26 cellular contexts compared by ENCODE assay signal in the genomic region with DNA sequence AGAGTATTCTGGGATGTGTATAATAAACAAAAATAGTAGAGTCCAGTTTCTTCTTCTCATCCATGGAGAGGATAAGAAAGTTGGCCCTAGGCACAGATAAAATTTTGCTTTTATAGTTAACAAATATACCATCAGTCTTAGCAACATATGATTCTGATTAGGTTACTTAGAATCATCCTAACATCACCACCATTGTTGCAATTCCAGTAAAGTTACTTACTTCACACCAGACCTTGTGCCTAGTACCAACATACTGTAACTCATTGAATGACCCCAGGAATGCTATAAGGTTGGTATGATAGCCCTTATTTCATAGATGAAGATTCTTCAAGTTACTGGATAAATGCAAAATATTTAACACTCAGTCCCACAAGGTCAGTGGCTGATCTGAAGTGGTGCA.
"Had no signal": no experiment of that assay in that cellular context is flagged by ENCODE, and none has a peak within 500 bp of the region (broad histone marks: within the 10 kb centered on the region; RNA-seq: fewer than 3 reads in every experiment).

No MANE protein-coding gene starts in this region.

- H3K4me3 Mint-ChIP-seq: dendritic cell treated with granulocyte-macrophage colony-stimulating factor and Interleukin-4, amounts not matched to agents 40 ng/mL and 50 ng/mL, for 4 days; endodermal cell; naive thymus-derived CD4-positive, alpha-beta T cell; nephron progenitor cell; stimulated activated effector memory CD8-positive, alpha-beta T cell treated with anti-CD3 and anti-CD28 coated beads, Interleukin-12 subunit alpha, Interleukin-12 subunit beta, amount 100 ng/mL, for 72 hours had no signal

- H3K9me3 ChIP-seq: colonic mucosa, gastrocnemius medialis, left lung, prostate gland, right atrium auricular region, stomach, thyroid gland, vagina had no signal

- H3K4me2 ChIP-seq: hepatocyte had no signal

- H3K4me1 ChIP-seq: colonic mucosa, gastrocnemius medialis, left lung, prostate gland, right atrium auricular region, stomach, thyroid gland, vagina had no signal

- H2AFZ ChIP-seq: hepatocyte had no signal

- H3K36me3 Mint-ChIP-seq: stimulated activated effector memory CD8-positive, alpha-beta T cell treated with anti-CD3 and anti-CD28 coated beads, Interleukin-12 subunit alpha, Interleukin-12 subunit beta, amount 100 ng/mL, for 72 hours had no signal

- DNase-seq: colonic mucosa; effector CD8-positive, alpha-beta T cell; endodermal cell; gastrocnemius medialis; head of caudate nucleus; left cardiac atrium; left lung; mesendoderm; midbrain; naive thymus-derived CD4-positive, alpha-beta T cell; nephron progenitor cell; nucleus accumbens; stimulated activated CD4-positive, alpha-beta T cell treated with anti-CD3 and anti-CD28 coated beads, Interleukin-2, amount 100 ng/mL, for 24 hours; stimulated activated CD4-positive, alpha-beta T cell treated with anti-CD3 and anti-CD28 coated beads, Interleukin-4, amount 100 ng/mL, for 24 hours; stimulated activated naive CD4-positive, alpha-beta T cell treated with Interleukin-2 at 50 U/mL for 16 hours; stomach; thyroid gland; trophoblast cell had no signal

- H3K27ac ChIP-seq: colonic mucosa, gastrocnemius medialis, hepatocyte, left lung, prostate gland, right atrium auricular region, stomach, thyroid gland, vagina had no signal

- H3K79me2 ChIP-seq: hepatocyte had no signal

- H3K4me3 ChIP-seq: colonic mucosa, gastrocnemius medialis, hepatocyte, left lung, prostate gland, right atrium auricular region, stomach, thyroid gland, vagina had no signal

- H3K27ac Mint-ChIP-seq: dendritic cell treated with granulocyte-macrophage colony-stimulating factor and Interleukin-4, amounts not matched to agents 40 ng/mL and 50 ng/mL, for 4 days; endodermal cell; nephron progenitor cell; stimulated activated effector memory CD8-positive, alpha-beta T cell treated with anti-CD3 and anti-CD28 coated beads, Interleukin-12 subunit alpha, Interleukin-12 subunit beta, amount 100 ng/mL, for 72 hours had no signal

- H3K27me3 ChIP-seq: colonic mucosa, gastrocnemius medialis, hepatocyte, left lung, right atrium auricular region, stomach, thyroid gland, vagina had no signal

- H3K27me3 Mint-ChIP-seq: dendritic cell treated with granulocyte-macrophage colony-stimulating factor and Interleukin-4, amounts not matched to agents 40 ng/mL and 50 ng/mL, for 4 days; naive thymus-derived CD4-positive, alpha-beta T cell had no signal

- ATAC-seq: esophagus mucosa; gastrocnemius medialis; left cardiac atrium; left lung; naive thymus-derived CD4-positive, alpha-beta T cell; sciatic nerve; stimulated activated effector memory CD8-positive, alpha-beta T cell treated with anti-CD3 and anti-CD28 coated beads, Interleukin-12 subunit alpha, Interleukin-12 subunit beta, amount 100 ng/mL, for 72 hours had no signal

- H3K36me3 ChIP-seq: colonic mucosa, gastrocnemius medialis, left lung, prostate gland, right atrium auricular region, stomach, thyroid gland, vagina had no signal
